13 cellular contexts compared by ENCODE assay signal in the genomic region with DNA sequence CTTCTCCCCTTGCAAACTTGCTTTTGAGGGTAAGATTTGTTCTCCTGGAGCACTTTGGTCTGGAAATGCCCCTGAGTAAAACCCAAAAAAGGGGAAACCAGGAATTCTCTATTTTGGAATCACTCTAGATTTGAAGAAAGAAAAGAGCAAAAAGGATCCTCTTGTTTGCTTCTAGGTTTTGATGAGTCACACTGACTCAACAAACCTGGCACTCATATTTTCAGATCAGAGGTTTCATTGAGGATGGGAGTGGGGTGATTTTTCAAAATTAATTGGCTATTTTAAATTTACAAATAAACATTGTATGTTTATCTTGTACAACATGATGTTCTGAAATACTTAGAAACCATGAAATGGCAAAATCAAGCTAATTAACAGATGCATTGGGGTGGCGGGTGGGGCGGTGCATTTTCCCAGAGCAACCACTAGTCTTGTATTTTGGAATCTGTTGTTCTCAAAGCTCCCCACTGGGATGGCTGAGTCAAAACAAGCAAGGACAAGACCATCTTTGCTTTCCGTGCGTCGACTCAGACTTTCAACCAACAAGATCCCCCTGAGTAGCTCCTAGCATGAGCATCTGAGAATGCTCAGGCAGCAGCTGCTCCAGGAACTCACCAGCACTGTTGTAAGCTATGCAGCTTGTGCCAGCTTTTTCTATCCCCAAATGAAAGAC.
"Had no signal": no experiment of that assay in that cellular context is flagged by ENCODE, and none has a peak within 500 bp of the region (broad histone marks: within the 10 kb centered on the region; RNA-seq: fewer than 3 reads in every experiment).

No MANE protein-coding gene starts in this region.

- H3K27me3 ChIP-seq: foreskin keratinocyte, neutrophil, tibial artery had no signal

- ATAC-seq: activated CD8-positive, alpha-beta memory T cell treated with anti-CD3 and anti-CD28 coated beads, Interleukin-2, amount 10 ng/mL, durations not matched to agents 7 days and 5 days; foreskin keratinocyte; left cardiac atrium; lower lobe of right lung; naive thymus-derived CD4-positive, alpha-beta T cell had no signal

- DNase-seq: activated CD4-positive, alpha-beta T cell treated with anti-CD3 and anti-CD28 coated beads, Interleukin-2, amount 50 U/mL, for 4 hours; activated CD4-positive, CD25-positive, alpha-beta regulatory T cell treated with anti-CD3 and anti-CD28 coated beads, Interleukin-2, amount 50 U/mL, for 72 hours; activated CD8-positive, alpha-beta memory T cell treated with anti-CD3 and anti-CD28 coated beads, Interleukin-2, amount 10 ng/mL, durations not matched to agents 7 days and 5 days; activated effector memory CD4-positive, alpha-beta T cell treated with anti-CD3 and anti-CD28 coated beads, Interleukin-2, amount 50 U/mL, for 16 hours; activated T-cell treated with anti-CD3 and anti-CD28 coated beads, Interleukin-2, amount 50 U/mL, for 24 hours; amygdala; left cardiac atrium; lower lobe of right lung; naive thymus-derived CD4-positive, alpha-beta T cell; small intestine; tibial artery had no signal

- H3K4me3 ChIP-seq: lower lobe of right lung, tibial artery had no signal

- FAIRE-seq: small intestine had no signal

- H3K36me3 ChIP-seq: lower lobe of right lung, neutrophil, tibial artery had no signal
